In genomic region chr3:72515915-72516314, GRCh38 we compare ENCODE assay signal across 17 cellular contexts.
DNase-seq lines count a peak whose midpoint lies in the region; ATAC-seq and TF ChIP-seq lines count a peak whose summit lies in the region.
"Had no signal": no experiment of that assay in that cellular context is flagged by ENCODE, and none has a peak within 500 bp of the region (broad histone marks: within the 10 kb centered on the region; RNA-seq: fewer than 3 reads in every experiment).

No MANE protein-coding gene starts in this region.

- no peak overlapping the region for H4K5ac ChIP-seq in IMR-90 (ENCODE audit: low read depth, low read length)

- H3K4me3 Mint-ChIP-seq in nephron (no peak overlapping the region), immature natural killer cell (no peak overlapping the region)
- no peak overlapping the region for H3K4me3 Mint-ChIP-seq in CD8-positive, alpha-beta T cell
- H3K4me3 Mint-ChIP-seq: CD4-positive, alpha-beta T cell; IgD-negative memory B cell had no signal

- H3K27me3 Mint-ChIP-seq in nephron (ENCODE audit: low read depth) (peaks cover 6% of the 10 kb centered on the region), immature natural killer cell (ENCODE audit: low read depth in 3 of 3) (peaks cover 1 to 3% (median 2%) of the 10 kb centered on the region in 3 donors)
- H3K27me3 Mint-ChIP-seq in CD8-positive, alpha-beta T cell (ENCODE audit: low read depth) = no peaks in the 10 kb centered on the region
- H3K27me3 Mint-ChIP-seq: CD4-positive, alpha-beta T cell; IgD-negative memory B cell had no signal

- CTCF ChIA-PET in IMR-90 (lab: Yijun Ruan, JAX) = no interaction called here
- CTCF ChIA-PET in CD8-positive, alpha-beta T cell (lab: Charles Lee) = no interaction called here

- H3K36me3 ChIP-seq in GM23248 (ENCODE audit: low read depth) (no peaks in the 10 kb centered on the region), IMR-90 (ENCODE audit: control insufficient read depth, insufficient read depth, low read length) (no peaks in the 10 kb centered on the region)
- H3K36me3 ChIP-seq in CD8-positive, alpha-beta T cell (ENCODE audit: insufficient read depth, low read length) = no peaks in the 10 kb centered on the region
- H3K36me3 ChIP-seq: HAP-1 had no signal

- intact Hi-C loops in IMR-90 (cut with micrococcal nuclease) = no loop called here
- intact Hi-C loops in CD8-positive, alpha-beta T cell (cut with DNase I, micrococcal nuclease) = no loop called here

- no peak for TF ChIP-seq POLR2A in IMR-90 (IDR thresholded peaks at IDR 0.05; ENCODE audit: low read depth, low read length)

- no peaks in the 10 kb centered on the region for H3K9me2 ChIP-seq in GM23248 (ENCODE audit: insufficient read depth)

- no peak overlapping the region for H3K4ac ChIP-seq in IMR-90 (ENCODE audit: low read depth, low read length)

- no peaks in the 10 kb centered on the region for H3F3A ChIP-seq in GM23248 (ENCODE audit: insufficient read depth)

- H3K9me3 Mint-ChIP-seq in nephron = no peaks in the 10 kb centered on the region
- no peaks in the 10 kb centered on the region for H3K9me3 Mint-ChIP-seq in immature natural killer cell
- H3K9me3 Mint-ChIP-seq in CD8-positive, alpha-beta T cell = no peaks in the 10 kb centered on the region
- H3K9me3 Mint-ChIP-seq: CD4-positive, alpha-beta T cell; IgD-negative memory B cell had no signal

- H3K4me1 Mint-ChIP-seq in nephron (peaks cover 38% of the 10 kb centered on the region), immature natural killer cell (no peaks in the 10 kb centered on the region)
- no peaks in the 10 kb centered on the region for H3K4me1 Mint-ChIP-seq in CD8-positive, alpha-beta T cell (ENCODE audit: low read depth)

- H3K9me3 ChIP-seq in GM23248 (ENCODE audit: low read depth) (no peaks in the 10 kb centered on the region), IMR-90 (ENCODE audit: control insufficient read depth, insufficient read depth, low read length) (no peaks in the 10 kb centered on the region)
- H3K9me3 ChIP-seq in CD8-positive, alpha-beta T cell (ENCODE audit: low read length) = no peaks in the 10 kb centered on the region
- H3K9me3 ChIP-seq: HAP-1 had no signal

- no peak overlapping the region for H2AK5ac ChIP-seq in IMR-90 (ENCODE audit: low read depth, low read length)

- dilution Hi-C loops in IMR-90 (cut with HindIII; ENCODE audit: low sequenced_read_pairs, unreplicated experiment) = no loop called here

- TF ChIP-seq CTCF in IMR-90 (conservative IDR thresholded peaks at IDR 0.05; ENCODE audit: low read depth, low read length) (no peak), fibroblast of mammary gland (conservative IDR thresholded peaks at IDR 0.05; ENCODE audit: control insufficient read depth, insufficient read depth, low read depth, low read length) (no peak), nephron (IDR thresholded peaks at IDR 0.05; ENCODE audit: unreplicated experiment in 3 of 3) (no peak)
- no peak for TF ChIP-seq CTCF in CD8-positive, alpha-beta T cell (IDR thresholded peaks at IDR 0.05)

- no peaks in the 10 kb centered on the region for H3K79me2 ChIP-seq in GM23248 (ENCODE audit: insufficient read depth)

- H3K4me1 ChIP-seq in GM23248 (ENCODE audit: insufficient read depth) = 0 out of 2 replicates have a peak, but pooled peaks cover 4% of the 10 kb centered on the region
- peaks cover 5% of the 10 kb centered on the region for H3K4me1 ChIP-seq in IMR-90 (ENCODE audit: control insufficient read depth, insufficient read depth, low read length)
- no peaks in the 10 kb centered on the region for H3K4me1 ChIP-seq in CD8-positive, alpha-beta T cell (ENCODE audit: insufficient read depth, low read length)
- H3K4me1 ChIP-seq: HAP-1 had no signal

- no peak overlapping the region for H2BK15ac ChIP-seq in IMR-90 (ENCODE audit: low read depth, low read length)

- ATAC-seq in IMR-90 (ENCODE audit: low read depth) = no peak
- ATAC-seq in HG02588 (IDR thresholded peaks at IDR 0.05; ENCODE audit: unreplicated experiment) = no peak
- no peak for ATAC-seq in CD8-positive, alpha-beta T cell

- WGBS in GM23248 (ENCODE audit: low coverage in 1 of 2, low lambda C conversion rate in 2 of 2, missing lambda C conversion rate in 2 of 2), 2 experiments = 67 to 73% methylated on average over 3 of the region's 3 CpGs
- WGBS in IMR-90 (ENCODE audit: extremely low coverage in 2 of 2, insufficient read length in 1 of 2), 2 experiments = no CpG with 5 or more reads among the region's 3 CpGs

- no peak overlapping the region for H2AK9ac ChIP-seq in IMR-90 (replicated peaks; ENCODE audit: low read depth, low read length, poor library complexity)

- H3K27me3 ChIP-seq in GM23248 (replicated peaks; ENCODE audit: insufficient read depth) (no peaks in the 10 kb centered on the region), IMR-90 (ENCODE audit: control insufficient read depth, insufficient read depth, low read length) (peaks cover 2% of the 10 kb centered on the region)
- no peaks in the 10 kb centered on the region for H3K27me3 ChIP-seq in CD8-positive, alpha-beta T cell (ENCODE audit: insufficient read depth, low read length)

- H3K18ac ChIP-seq in IMR-90 (ENCODE audit: low read depth, low read length) = no peak overlapping the region

- H3K79me1 ChIP-seq in IMR-90 (ENCODE audit: low read depth in 1 of 2, low read length in 2 of 2) = no peaks in the 10 kb centered on the region

- H3K56ac ChIP-seq in IMR-90 (ENCODE audit: extremely low read depth, insufficient read depth, low read length) = no peak overlapping the region

- H3K36me3 Mint-ChIP-seq in nephron (ENCODE audit: low read depth) (no peaks in the 10 kb centered on the region), immature natural killer cell (no peaks in the 10 kb centered on the region)
- H3K36me3 Mint-ChIP-seq in CD8-positive, alpha-beta T cell = no peaks in the 10 kb centered on the region
- H3K36me3 Mint-ChIP-seq: IgD-negative memory B cell had no signal

- H2BK20ac ChIP-seq in IMR-90 (ENCODE audit: low read depth, low read length) = no peak overlapping the region

- H2AFZ ChIP-seq in GM23248 = no peak overlapping the region
- no peak overlapping the region for H2AFZ ChIP-seq in IMR-90 (replicated peaks; ENCODE audit: low read length, poor library complexity)

- no peak overlapping the region for H4K91ac ChIP-seq in IMR-90 (ENCODE audit: insufficient read depth, low read depth, low read length)

- H3K27ac Mint-ChIP-seq in nephron = peak overlapping the region in 2 of 3 experiments; percentile 53 to 62
- H3K27ac Mint-ChIP-seq in immature natural killer cell = no peak overlapping the region
- no peak overlapping the region for H3K27ac Mint-ChIP-seq in CD8-positive, alpha-beta T cell
- H3K27ac Mint-ChIP-seq: CD4-positive, alpha-beta T cell; IgD-negative memory B cell had no signal

- in situ Hi-C loops in GM23248 (cut with MboI) (no loop called here), IMR-90 (cut with MboI; ENCODE audit: low sequenced_read_pairs) (no loop called here)

- H2BK120ac ChIP-seq in IMR-90 (ENCODE audit: low read depth, low read length) = no peak overlapping the region

- H4K20me1 ChIP-seq in GM23248 (ENCODE audit: insufficient read depth) (no peaks in the 10 kb centered on the region), IMR-90 (ENCODE audit: insufficient read depth, low read length) (no peaks in the 10 kb centered on the region)

- DNase-seq in GM23248 (peak; percentile 14), IMR-90 (peak; percentile 8), fibroblast of mammary gland (ENCODE audit: low read depth) (peak; percentile 16), A172 (ENCODE audit: low spot score) (no peak), immature natural killer cell (no peak)
- DNase-seq in CD8-positive, alpha-beta T cell = no peak
- DNase-seq: AML-193; Calu3; CD4-positive, alpha-beta T cell; DMS79 treated with DMSO at 0.1 percent for 48 hours; GF-D8; KG1 had no signal

- no peak overlapping the region for H4K8ac ChIP-seq in IMR-90 (ENCODE audit: low read depth in 2 of 2, low read length in 2 of 2)

- no TSS peak for BruUV-seq in IMR-90 (replicated peaks; lab: Mats Ljungman, UMichigan)

- H3K27ac ChIP-seq in GM23248 (no peak overlapping the region), IMR-90 (ENCODE audit: insufficient read depth, low read length) (no peak overlapping the region)
- no peak overlapping the region for H3K27ac ChIP-seq in CD8-positive, alpha-beta T cell (ENCODE audit: low read depth, low read length)
- H3K27ac ChIP-seq: C4-2B had no signal

- H3K4me2 ChIP-seq in GM23248 (ENCODE audit: unreplicated experiment) (no peak overlapping the region), IMR-90 (ENCODE audit: low read depth, low read length) (no peak overlapping the region)

- no peaks in the 10 kb centered on the region for H3K9me1 ChIP-seq in IMR-90 (ENCODE audit: insufficient read depth, low read length)

- H3K4me3 ChIP-seq in GM23248 (no peak overlapping the region), IMR-90 (ENCODE audit: insufficient read depth, low read depth, low read length) (no peak overlapping the region), fibroblast of mammary gland (ENCODE audit: control insufficient read depth, low read depth, low read length) (no peak overlapping the region)
- H3K4me3 ChIP-seq in CD8-positive, alpha-beta T cell (ENCODE audit: low read depth, low read length) = no peak overlapping the region
- H3K4me3 ChIP-seq: HAP-1 had no signal

- H3K9ac ChIP-seq in GM23248 = no peak overlapping the region
- H3K9ac ChIP-seq in IMR-90 (ENCODE audit: low read depth, low read length) = no peak overlapping the region

- H3K23ac ChIP-seq in IMR-90 (ENCODE audit: low read depth, low read length) = no peak overlapping the region

- POLR2A ChIA-PET in IMR-90 (lab: Charles Lee; ENCODE audit: unreplicated experiment) = no interaction called here
- POLR2A ChIA-PET in CD8-positive, alpha-beta T cell (lab: Charles Lee) = no interaction called here

- H2BK5ac ChIP-seq in IMR-90 (ENCODE audit: low read depth, low read length, poor library complexity, severe bottlenecking) = no peak overlapping the region

- H3K14ac ChIP-seq in IMR-90 (replicated peaks; ENCODE audit: low read depth, low read length) = no peak overlapping the region

- no peak for TF ChIP-seq RAD21 in IMR-90 (IDR thresholded peaks at IDR 0.05; ENCODE audit: low read length)

TF ChIP-seq in IMR-90, 13 proteins besides CTCF, POLR2A, EP300 and RAD21:
- TF ChIP-seq USF2 (IDR thresholded peaks at IDR 0.05; ENCODE audit: low read depth, low read length) = no peak
- 0 out of 2 replicates have a peak, but pooled peaks have one; percentile 6 for TF ChIP-seq CEBPB (IDR thresholded peaks at IDR 0.05; ENCODE audit: low read depth, low read length)

Comparison
In these comparisons a context has a peak if more than half of its experiments do, and no peak if none do; other contexts are left out.
1. DNase-seq: peak in GM23248 (single experiment), IMR-90 (single experiment) and fibroblast of mammary gland (single experiment); none in A172 (single experiment), immature natural killer cell (0 of 3) and CD8-positive, alpha-beta T cell (0 of 7).
2. H3K27ac Mint-ChIP-seq: peak in nephron (2 of 3); none in immature natural killer cell (0 of 6) and CD8-positive, alpha-beta T cell (single experiment).